Comparison of ENCODE assay signal across 13 cellular contexts in the genomic region with DNA sequence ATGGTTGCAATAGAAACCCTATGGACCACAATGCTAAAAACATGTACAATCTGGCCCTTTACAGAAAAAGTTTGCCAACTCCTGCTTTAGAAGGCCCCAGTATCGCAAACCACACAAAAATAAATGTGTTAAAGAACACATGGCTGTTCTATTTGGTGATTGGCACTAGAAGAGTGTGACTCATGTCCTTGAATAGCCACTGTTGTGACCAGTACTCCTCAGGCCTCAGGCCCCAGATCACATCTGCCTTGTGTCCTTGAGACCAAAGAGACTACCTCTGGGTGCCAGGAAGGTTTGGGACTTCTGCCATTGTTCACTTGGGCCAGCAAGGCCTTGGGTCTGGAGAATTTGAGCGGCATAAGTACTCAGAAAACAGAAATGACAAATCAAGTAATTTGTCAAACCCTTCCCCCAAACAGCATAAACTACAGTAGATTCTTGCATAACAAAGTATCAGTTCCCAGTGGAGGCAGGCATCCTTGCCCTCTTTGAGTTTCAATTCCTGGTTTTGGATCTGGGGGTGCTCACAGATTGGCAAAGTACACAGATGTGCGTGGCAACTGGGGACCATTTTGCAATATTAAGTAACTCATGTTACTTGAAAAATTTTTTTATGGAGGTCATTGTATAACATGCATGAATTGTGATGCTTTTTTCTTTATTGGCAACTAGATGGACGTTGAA. TPM values are rescaled to one million over a fixed set of nuclear protein-coding genes. Genes with fewer than 3 reads are reported as not detected.
DNase-seq lines count a peak whose midpoint lies in the region; ATAC-seq and TF ChIP-seq lines count a peak whose summit lies in the region.
"Had no signal": no experiment of that assay in that cellular context is flagged by ENCODE, and none has a peak within 500 bp of the region (broad histone marks: within the 10 kb centered on the region; RNA-seq: fewer than 3 reads in every experiment).

No MANE protein-coding gene starts in this region.

- DNase-seq in NCI-H446 (lab: John Stamatoyannopoulos, UW) (peak; percentile 70 to 93), cerebellar cortex (ENCODE audit: low spot score) (peak; percentile 9), myocyte (ENCODE audit: low read depth) (peak; percentile 88), upper lobe of left lung (peak in 1 of 2 donors; percentile 67), brain microvascular endothelial cell (no peak)
- no peak for DNase-seq in activated T-cell treated with anti-CD3 and anti-CD28 coated beads, Interleukin-2, amount 50 U/mL, for 4 hours
- DNase-seq: DMS79, NCI-H1105, NCI-H774, retina had no signal

- ATAC-seq in upper lobe of left lung (ENCODE audit: low FRiP score in 2 of 2) (peak; percentile 81 to 88), HG03025 (IDR thresholded peaks at IDR 0.05; ENCODE audit: low FRiP score, unreplicated experiment) (no peak)
- no peak for ATAC-seq in activated T-cell treated with anti-CD3 and anti-CD28 coated beads, Interleukin-2, amount 50 U/mL, for 4 hours

- H3K4me1 Mint-ChIP-seq in activated T-cell treated with anti-CD3 and anti-CD28 coated beads, Interleukin-2, amount 50 U/mL, for 4 hours (ENCODE audit: low read depth) = no peaks in the 10 kb centered on the region

- H3K9me3 ChIP-seq in upper lobe of left lung = no peaks in the 10 kb centered on the region

- no peak overlapping the region for H3K4me3 ChIP-seq in upper lobe of left lung
- H3K4me3 ChIP-seq in brain microvascular endothelial cell (ENCODE audit: low read depth, low read length) = no peak overlapping the region
- H3K4me3 ChIP-seq: HAP-1 had no signal

- TF ChIP-seq POLR2A in upper lobe of left lung (IDR thresholded peaks at IDR 0.05) = no peak

- H3K9me3 Mint-ChIP-seq in activated T-cell treated with anti-CD3 and anti-CD28 coated beads, Interleukin-2, amount 50 U/mL, for 4 hours = peaks cover 9% of the 10 kb centered on the region

- no peak overlapping the region for H3K4me3 Mint-ChIP-seq in activated T-cell treated with anti-CD3 and anti-CD28 coated beads, Interleukin-2, amount 50 U/mL, for 4 hours
- H3K4me3 Mint-ChIP-seq: T-helper 2 cell treated with Interferon-gamma antibody and Interleukin-4, amounts not matched to agents 5 μg/mL and 100 μg/mL, for 36 hours had no signal

- H3K36me3 ChIP-seq in upper lobe of left lung (no peaks in the 10 kb centered on the region), brain microvascular endothelial cell (replicated peaks) (no peaks in the 10 kb centered on the region)
- H3K36me3 ChIP-seq: HAP-1 had no signal

- H3K27me3 ChIP-seq in upper lobe of left lung = no peaks in the 10 kb centered on the region
- no peaks in the 10 kb centered on the region for H3K27me3 ChIP-seq in brain microvascular endothelial cell (replicated peaks)

- peaks cover 0 to 17% (median 9%) of the 10 kb centered on the region in 4 donors for H3K4me1 ChIP-seq in upper lobe of left lung
- H3K4me1 ChIP-seq: HAP-1 had no signal

- H3K36me3 Mint-ChIP-seq in activated T-cell treated with anti-CD3 and anti-CD28 coated beads, Interleukin-2, amount 50 U/mL, for 4 hours (ENCODE audit: insufficient read depth) = no peaks in the 10 kb centered on the region

- peak in 2 of 4 donors; percentile 32 to 53 for TF ChIP-seq EP300 in upper lobe of left lung (IDR thresholded peaks at IDR 0.05)

- in situ Hi-C loops in brain microvascular endothelial cell (cut with HindIII; ENCODE audit: low pct_ligation_motif_present, low sequenced_read_pairs) = no loop called here

- H3K27me3 Mint-ChIP-seq in activated T-cell treated with anti-CD3 and anti-CD28 coated beads, Interleukin-2, amount 50 U/mL, for 4 hours (ENCODE audit: low read depth) = no peaks in the 10 kb centered on the region

- WGBS in upper lobe of left lung, 2 donors = 69 to 78% methylated on average over 4 of the region's 4 CpGs

- peak overlapping the region; percentile 34 to 58 (median 48) for H3K27ac ChIP-seq in upper lobe of left lung
- H3K27ac ChIP-seq in brain microvascular endothelial cell = no peak overlapping the region

- TF ChIP-seq CTCF in upper lobe of left lung (IDR thresholded peaks at IDR 0.05) (no peak), brain microvascular endothelial cell (IDR thresholded peaks at IDR 0.05; ENCODE audit: low read depth, low read length, missing control alignments) (no peak)

RNA-seq across cellular contexts. Expression of a gene that starts 50.2 kb away (rescaled TPM):
- total RNA-seq in myocyte (40.5 and 41.9 TPM in 2 replicates), upper lobe of left lung (100 to 1,000 TPM in 1 of 6 donors, 10 to 100 TPM in 5; 27.2 to 112 (median 39.6) TPM)
- 113 TPM for polyA plus RNA-seq in myocyte (2012)
- total RNA-seq in activated T-cell treated with anti-CD3 and anti-CD28 coated beads, Interleukin-2, amount 50 U/mL, for 4 hours = 1 to 10 TPM; 2.9 to 3.3 (median 3.3) TPM

Comparison
In these comparisons a context has a peak if more than half of its experiments do, and no peak if none do; other contexts are left out.
1. DNase-seq: peak in NCI-H446 (2 of 2), cerebellar cortex (single experiment) and myocyte (single experiment); none in activated T-cell treated with anti-CD3 and anti-CD28 coated beads, Interleukin-2, amount 50 U/mL, for 4 hours (single experiment) and brain microvascular endothelial cell (single experiment).
2. ATAC-seq: peak in upper lobe of left lung (2 of 2); none in HG03025 (single experiment) and activated T-cell treated with anti-CD3 and anti-CD28 coated beads, Interleukin-2, amount 50 U/mL, for 4 hours (0 of 2).